In genomic region chr4:8276358-8277240, GRCh38 we compare ENCODE assay signal across 12 cellular contexts. TPM values are rescaled to one million over a fixed set of nuclear protein-coding genes. Genes with fewer than 3 reads are reported as not detected.
DNase-seq lines count a peak whose midpoint lies in the region; ATAC-seq and TF ChIP-seq lines count a peak whose summit lies in the region.
"Had no signal": no experiment of that assay in that cellular context is flagged by ENCODE, and none has a peak within 500 bp of the region (broad histone marks: within the 10 kb centered on the region; RNA-seq: fewer than 3 reads in every experiment).

No MANE protein-coding gene starts in this region.

- 47 to 59% methylated on average over 9 to 10 of the region's 24 CpGs for WGBS in esophagus squamous epithelium, 2 donors

- H3K4me1 Mint-ChIP-seq in CD4-positive, alpha-beta memory T cell: no peaks in the 10 kb centered on the region
- H3K4me1 Mint-ChIP-seq: activated CD8-positive, alpha-beta memory T cell treated with anti-CD3 and anti-CD28 coated beads, Interleukin-2, amount 10 ng/mL, durations not matched to agents 7 days and 5 days; activated naive CD8-positive, alpha-beta T cell treated with anti-CD3 and anti-CD28 coated beads, Interleukin-2, amount 10 ng/mL, durations not matched to agents 7 days and 5 days had no signal

- H3K9me3 ChIP-seq in RWPE2 (ENCODE audit: severe bottlenecking) (no peaks in the 10 kb centered on the region), esophagus squamous epithelium (no peaks in the 10 kb centered on the region)
- no peaks in the 10 kb centered on the region for H3K9me3 ChIP-seq in CD4-positive, alpha-beta memory T cell (ENCODE audit: control insufficient read depth in 1 of 2, low read length in 2 of 2)

- TF ChIP-seq POLR2A in esophagus squamous epithelium (IDR thresholded peaks at IDR 0.05): no peak

- DNase-seq in DMS 273 treated with DMSO at 0.1 percent for 48 hours (lab: John Stamatoyannopoulos, UW): peak; percentile 85
- peak; percentile 52 for DNase-seq in RWPE2 (ENCODE audit: low spot score)
- DNase-seq in Right ventricle myocardium superior: peak; percentile 87
- DNase-seq in DMS79 (lab: John Stamatoyannopoulos, UW): no peak
- no peak for DNase-seq in CD4-positive, alpha-beta memory T cell
- DNase-seq in esophagus squamous epithelium (lab: John Stamatoyannopoulos, UW): no peak
- DNase-seq: activated CD8-positive, alpha-beta memory T cell treated with anti-CD3 and anti-CD28 coated beads, Interleukin-2, amount 10 ng/mL, durations not matched to agents 7 days and 5 days; activated naive CD8-positive, alpha-beta T cell treated with anti-CD3 and anti-CD28 coated beads, Interleukin-2, amount 10 ng/mL, durations not matched to agents 7 days and 5 days; CD4-positive, alpha-beta T cell; dorsolateral prefrontal cortex had no signal

- ATAC-seq in RWPE2 (ENCODE audit: low read depth) (no peak), Right ventricle myocardium superior (ENCODE audit: poor library complexity) (peak; percentile 59), HG02571 (IDR thresholded peaks at IDR 0.05; ENCODE audit: unreplicated experiment) (no peak)
- ATAC-seq: activated CD8-positive, alpha-beta memory T cell treated with anti-CD3 and anti-CD28 coated beads, Interleukin-2, amount 10 ng/mL, durations not matched to agents 7 days and 5 days had no signal

- no peak overlapping the region for H3K9ac ChIP-seq in rectal smooth muscle tissue (ENCODE audit: low read length)

- no peaks in the 10 kb centered on the region for H3K4me1 ChIP-seq in RWPE2 (ENCODE audit: insufficient read depth, poor library complexity, severe bottlenecking)
- peaks cover 53% of the 10 kb centered on the region for H3K4me1 ChIP-seq in rectal smooth muscle tissue (ENCODE audit: control insufficient read depth, insufficient read depth, low read length)
- no peaks in the 10 kb centered on the region for H3K4me1 ChIP-seq in CD4-positive, alpha-beta memory T cell (ENCODE audit: insufficient read depth, low read length)
- peaks cover 8 to 91% (median 47%) of the 10 kb centered on the region in 3 donors for H3K4me1 ChIP-seq in esophagus squamous epithelium

- CTCF ChIA-PET in CD4-positive, alpha-beta memory T cell (lab: Charles Lee; ENCODE audit: partially characterized antibody): no interaction called here

- H3K36me3 ChIP-seq in RWPE2 (ENCODE audit: low read depth) (no peaks in the 10 kb centered on the region), rectal smooth muscle tissue (ENCODE audit: control insufficient read depth, insufficient read depth, low read length) (no peaks in the 10 kb centered on the region), esophagus squamous epithelium (no peaks in the 10 kb centered on the region)
- H3K36me3 ChIP-seq in CD4-positive, alpha-beta memory T cell (ENCODE audit: insufficient read depth, low read length): no peaks in the 10 kb centered on the region

- H3K9me3 Mint-ChIP-seq in CD4-positive, alpha-beta memory T cell: no peaks in the 10 kb centered on the region
- H3K9me3 Mint-ChIP-seq: activated naive CD8-positive, alpha-beta T cell treated with anti-CD3 and anti-CD28 coated beads, Interleukin-2, amount 10 ng/mL, durations not matched to agents 7 days and 5 days; CD4-positive, alpha-beta T cell had no signal

- H3K36me3 Mint-ChIP-seq in CD4-positive, alpha-beta memory T cell: no peaks in the 10 kb centered on the region
- H3K36me3 Mint-ChIP-seq: activated CD8-positive, alpha-beta memory T cell treated with anti-CD3 and anti-CD28 coated beads, Interleukin-2, amount 10 ng/mL, durations not matched to agents 7 days and 5 days; activated naive CD8-positive, alpha-beta T cell treated with anti-CD3 and anti-CD28 coated beads, Interleukin-2, amount 10 ng/mL, durations not matched to agents 7 days and 5 days had no signal

- no peak overlapping the region for H3K4me3 Mint-ChIP-seq in CD4-positive, alpha-beta memory T cell
- H3K4me3 Mint-ChIP-seq: activated CD8-positive, alpha-beta memory T cell treated with anti-CD3 and anti-CD28 coated beads, Interleukin-2, amount 10 ng/mL, durations not matched to agents 7 days and 5 days; activated naive CD8-positive, alpha-beta T cell treated with anti-CD3 and anti-CD28 coated beads, Interleukin-2, amount 10 ng/mL, durations not matched to agents 7 days and 5 days; CD4-positive, alpha-beta T cell had no signal

- H3K27me3 ChIP-seq in RWPE2 (ENCODE audit: insufficient read depth, poor library complexity, severe bottlenecking) (no peaks in the 10 kb centered on the region), rectal smooth muscle tissue (ENCODE audit: control insufficient read depth, insufficient read depth, low read length) (no peaks in the 10 kb centered on the region), esophagus squamous epithelium (peaks cover 0 to 16% (median 0%) of the 10 kb centered on the region in 4 donors)
- H3K27me3 ChIP-seq in CD4-positive, alpha-beta memory T cell (ENCODE audit: insufficient read depth, low read length): no peaks in the 10 kb centered on the region

- POLR2A ChIA-PET in CD4-positive, alpha-beta memory T cell (lab: Charles Lee; ENCODE audit: partially characterized antibody): no interaction called here

- H3K27ac ChIP-seq in RWPE2 (ENCODE audit: poor library complexity, severe bottlenecking) (no peak overlapping the region), rectal smooth muscle tissue (ENCODE audit: low read depth, low read length) (peak overlapping the region; percentile 45), esophagus squamous epithelium (peak overlapping the region in 2 of 4 donors; percentile 29 to 54)
- no peak overlapping the region for H3K27ac ChIP-seq in CD4-positive, alpha-beta memory T cell (ENCODE audit: low read depth, low read length)
- H3K27ac ChIP-seq: dorsolateral prefrontal cortex had no signal

- H3K27me3 Mint-ChIP-seq in CD4-positive, alpha-beta memory T cell: peaks cover 0 to 7% of the 10 kb centered on the region in 2 donors

- no peak for TF ChIP-seq CTCF in RWPE2 (IDR thresholded peaks at IDR 0.05; ENCODE audit: poor library complexity, severe bottlenecking)
- TF ChIP-seq CTCF in esophagus squamous epithelium (IDR thresholded peaks at IDR 0.05): no peak

- intact Hi-C loops in Right ventricle myocardium superior (cut with DNase I): no loop called here
- intact Hi-C loops in CD4-positive, alpha-beta memory T cell (cut with micrococcal nuclease): no loop called here
- intact Hi-C loops in esophagus squamous epithelium (cut with DNase I): no loop called here

- H3K4me3 ChIP-seq in RWPE2 (ENCODE audit: severe bottlenecking) (no peak overlapping the region), rectal smooth muscle tissue (ENCODE audit: low read length) (no peak overlapping the region), esophagus squamous epithelium (no peak overlapping the region)
- H3K4me3 ChIP-seq in CD4-positive, alpha-beta memory T cell (ENCODE audit: low read length in 2 of 2): no peak overlapping the region
- H3K4me3 ChIP-seq: dorsolateral prefrontal cortex had no signal

- no peak overlapping the region for H3K27ac Mint-ChIP-seq in CD4-positive, alpha-beta memory T cell
- H3K27ac Mint-ChIP-seq: activated CD8-positive, alpha-beta memory T cell treated with anti-CD3 and anti-CD28 coated beads, Interleukin-2, amount 10 ng/mL, durations not matched to agents 7 days and 5 days; activated naive CD8-positive, alpha-beta T cell treated with anti-CD3 and anti-CD28 coated beads, Interleukin-2, amount 10 ng/mL, durations not matched to agents 7 days and 5 days; CD4-positive, alpha-beta T cell had no signal

RNA-seq across cellular contexts. Expression of gene HTRA3, which starts 7.0 kb away (rescaled TPM):
- total RNA-seq in Right ventricle myocardium superior: 123 TPM
- total RNA-seq in CD4-positive, alpha-beta memory T cell: not detected
- polyA plus RNA-seq in CD4-positive, alpha-beta memory T cell: not detected
- 10 to 100 TPM in 1 of 4 donors, 1 to 10 TPM in 3; 1.8 to 13.0 (median 6.6) TPM for total RNA-seq in esophagus squamous epithelium
- total RNA-seq: activated CD8-positive, alpha-beta memory T cell treated with anti-CD3 and anti-CD28 coated beads, Interleukin-2, amount 10 ng/mL, durations not matched to agents 7 days and 5 days; activated naive CD8-positive, alpha-beta T cell treated with anti-CD3 and anti-CD28 coated beads, Interleukin-2, amount 10 ng/mL, durations not matched to agents 7 days and 5 days; CD4-positive, alpha-beta T cell had no signal

Comparison
In these comparisons a context has a peak if more than half of its experiments do, and no peak if none do; other contexts are left out.
1. DNase-seq: peak in DMS 273 treated with DMSO at 0.1 percent for 48 hours (single experiment), RWPE2 (single experiment) and Right ventricle myocardium superior (single experiment); none in DMS79 (single experiment), CD4-positive, alpha-beta memory T cell (0 of 5) and esophagus squamous epithelium (single experiment).